Comparison of ENCODE assay signal across 1 cellular context in the genomic region with DNA sequence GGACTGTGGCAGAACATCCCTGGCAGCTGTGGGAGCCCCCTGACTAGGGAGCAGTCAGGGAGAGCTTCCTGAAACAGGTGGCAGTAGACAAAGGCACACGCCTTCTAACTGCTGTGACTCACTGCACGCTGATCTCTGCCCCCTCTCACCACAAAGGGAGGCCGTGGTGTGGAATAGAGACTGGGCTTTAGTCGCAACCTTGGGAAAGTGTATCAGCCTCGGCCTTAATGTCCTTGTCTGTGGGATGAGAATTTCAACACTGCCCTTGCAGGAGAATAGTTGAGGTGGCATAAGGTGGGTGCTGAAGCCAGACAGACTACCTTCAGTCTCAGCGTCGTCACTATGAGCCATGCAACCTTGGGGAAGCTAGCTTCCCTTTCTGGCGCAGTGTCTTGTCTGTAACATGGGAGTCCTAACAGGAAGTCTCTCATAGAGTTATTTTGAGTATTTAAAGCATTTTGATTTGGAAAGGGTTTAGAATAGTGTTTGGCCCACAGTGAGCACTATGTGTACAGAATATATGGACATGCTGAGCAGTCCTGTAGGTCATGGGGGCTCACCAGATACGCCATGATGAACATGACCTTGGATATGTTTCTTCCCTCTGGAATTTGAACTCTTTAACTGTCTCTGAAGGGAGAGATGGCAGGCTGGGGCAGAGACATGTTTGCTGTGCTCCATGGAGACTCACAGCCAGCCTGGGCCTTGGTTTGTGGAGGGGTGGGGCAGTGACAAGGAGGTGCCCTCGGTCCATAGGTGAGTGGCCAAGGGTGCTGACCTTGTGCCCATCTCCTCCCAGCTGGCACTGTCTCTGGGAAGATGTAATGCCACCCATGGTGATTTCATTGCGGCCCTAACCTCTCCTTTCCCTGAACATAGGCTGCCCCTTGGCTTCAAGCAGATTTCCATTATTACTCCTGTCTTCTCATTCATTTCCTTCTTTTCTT.
TF ChIP-seq lines count a peak whose summit lies in the region.

No MANE protein-coding gene starts in this region.

TF ChIP-seq in HepG2, 621 proteins besides CTCF, POLR2A, EP300 and RAD21 (continued from another document and continues in another):
- TF ChIP-seq, protein P1, sequence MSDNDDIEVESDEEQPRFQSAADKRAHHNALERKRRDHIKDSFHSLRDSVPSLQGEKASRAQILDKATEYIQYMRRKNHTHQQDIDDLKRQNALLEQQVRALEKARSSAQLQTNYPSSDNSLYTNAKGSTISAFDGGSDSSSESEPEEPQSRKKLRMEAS (IDR thresholded peaks at IDR 0.05) = peak; percentile 48
- TF ChIP-seq, protein P2, sequence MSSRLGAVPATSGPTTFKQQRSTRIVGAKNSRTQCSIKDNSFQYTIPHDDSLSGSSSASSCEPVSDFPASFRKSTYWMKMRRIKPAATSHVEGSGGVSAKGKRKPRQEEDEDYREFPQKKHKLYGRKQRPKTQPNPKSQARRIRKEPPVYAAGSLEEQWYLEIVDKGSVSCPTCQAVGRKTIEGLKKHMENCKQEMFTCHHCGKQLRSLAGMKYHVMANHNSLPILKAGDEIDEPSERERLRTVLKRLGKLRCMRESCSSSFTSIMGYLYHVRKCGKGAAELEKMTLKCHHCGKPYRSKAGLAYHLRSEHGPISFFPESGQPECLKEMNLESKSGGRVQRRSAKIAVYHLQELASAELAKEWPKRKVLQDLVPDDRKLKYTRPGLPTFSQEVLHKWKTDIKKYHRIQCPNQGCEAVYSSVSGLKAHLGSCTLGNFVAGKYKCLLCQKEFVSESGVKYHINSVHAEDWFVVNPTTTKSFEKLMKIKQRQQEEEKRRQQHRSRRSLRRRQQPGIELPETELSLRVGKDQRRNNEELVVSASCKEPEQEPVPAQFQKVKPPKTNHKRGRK (CRISPR knock-in tag; IDR thresholded peaks at IDR 0.05) = no peak
- TF ChIP-seq, protein P3, sequence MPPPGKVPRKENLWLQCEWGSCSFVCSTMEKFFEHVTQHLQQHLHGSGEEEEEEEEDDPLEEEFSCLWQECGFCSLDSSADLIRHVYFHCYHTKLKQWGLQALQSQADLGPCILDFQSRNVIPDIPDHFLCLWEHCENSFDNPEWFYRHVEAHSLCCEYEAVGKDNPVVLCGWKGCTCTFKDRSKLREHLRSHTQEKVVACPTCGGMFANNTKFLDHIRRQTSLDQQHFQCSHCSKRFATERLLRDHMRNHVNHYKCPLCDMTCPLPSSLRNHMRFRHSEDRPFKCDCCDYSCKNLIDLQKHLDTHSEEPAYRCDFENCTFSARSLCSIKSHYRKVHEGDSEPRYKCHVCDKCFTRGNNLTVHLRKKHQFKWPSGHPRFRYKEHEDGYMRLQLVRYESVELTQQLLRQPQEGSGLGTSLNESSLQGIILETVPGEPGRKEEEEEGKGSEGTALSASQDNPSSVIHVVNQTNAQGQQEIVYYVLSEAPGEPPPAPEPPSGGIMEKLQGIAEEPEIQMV (CRISPR knock-in tag; IDR thresholded peaks at IDR 0.05; ENCODE audit: low read depth) = no peak
- no peak for TF ChIP-seq GATA4 (IDR thresholded peaks at IDR 0.05; ENCODE audit: borderline replicate concordance, low read depth)
- no peak for TF ChIP-seq ZNF337 (CRISPR knock-in tag; IDR thresholded peaks at IDR 0.05; ENCODE audit: borderline replicate concordance, low read depth)
- TF ChIP-seq, protein P4, sequence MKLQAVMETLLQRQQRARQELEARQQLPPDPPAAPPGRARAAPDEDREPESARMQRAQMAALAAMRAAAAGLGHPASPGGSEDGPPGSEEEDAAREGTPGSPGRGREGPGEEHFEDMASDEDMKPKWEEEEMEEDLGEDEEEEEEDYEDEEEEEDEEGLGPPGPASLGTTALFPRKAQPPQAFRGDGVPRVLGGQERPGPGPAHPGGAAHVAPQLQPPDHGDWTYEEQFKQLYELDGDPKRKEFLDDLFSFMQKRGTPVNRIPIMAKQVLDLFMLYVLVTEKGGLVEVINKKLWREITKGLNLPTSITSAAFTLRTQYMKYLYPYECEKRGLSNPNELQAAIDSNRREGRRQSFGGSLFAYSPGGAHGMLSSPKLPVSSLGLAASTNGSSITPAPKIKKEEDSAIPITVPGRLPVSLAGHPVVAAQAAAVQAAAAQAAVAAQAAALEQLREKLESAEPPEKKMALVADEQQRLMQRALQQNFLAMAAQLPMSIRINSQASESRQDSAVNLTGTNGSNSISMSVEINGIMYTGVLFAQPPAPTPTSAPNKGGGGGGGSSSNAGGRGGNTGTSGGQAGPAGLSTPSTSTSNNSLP (IDR thresholded peaks at IDR 0.05; ENCODE audit: low read depth, low read length) = no peak
- TF ChIP-seq RBFOX2 (IDR thresholded peaks at IDR 0.05; ENCODE audit: low read depth, low read length) = no peak
- TF ChIP-seq ZFP90 (CRISPR knock-in tag; IDR thresholded peaks at IDR 0.05; ENCODE audit: borderline replicate concordance) = no peak
- no peak for TF ChIP-seq SAFB2 (CRISPR knock-in tag; IDR thresholded peaks at IDR 0.05; ENCODE audit: borderline replicate concordance, low read depth)
- TF ChIP-seq, protein P5, sequence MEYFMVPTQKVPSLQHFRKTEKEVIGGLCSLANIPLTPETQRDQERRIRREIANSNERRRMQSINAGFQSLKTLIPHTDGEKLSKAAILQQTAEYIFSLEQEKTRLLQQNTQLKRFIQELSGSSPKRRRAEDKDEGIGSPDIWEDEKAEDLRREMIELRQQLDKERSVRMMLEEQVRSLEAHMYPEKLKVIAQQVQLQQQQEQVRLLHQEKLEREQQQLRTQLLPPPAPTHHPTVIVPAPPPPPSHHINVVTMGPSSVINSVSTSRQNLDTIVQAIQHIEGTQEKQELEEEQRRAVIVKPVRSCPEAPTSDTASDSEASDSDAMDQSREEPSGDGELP (IDR thresholded peaks at IDR 0.05; ENCODE audit: borderline replicate concordance, low read depth) = peak; percentile 16; the same call in 1 of the 2 replicates
- no peak for TF ChIP-seq POLR2AphosphoS2 (IDR thresholded peaks at IDR 0.05; ENCODE audit: low read depth, low read length)
- no peak for TF ChIP-seq PHB2 (IDR thresholded peaks at IDR 0.05; ENCODE audit: partially characterized antibody)
- TF ChIP-seq ZFP36L1 (CRISPR knock-in tag; IDR thresholded peaks at IDR 0.05) = no peak
- no peak for TF ChIP-seq HES4 (CRISPR knock-in tag; IDR thresholded peaks at IDR 0.05; ENCODE audit: borderline replicate concordance)
- no peak for TF ChIP-seq ZNF879 (CRISPR knock-in tag; IDR thresholded peaks at IDR 0.05)
- no peak for TF ChIP-seq PAF1 (CRISPR knock-in tag; IDR thresholded peaks at IDR 0.05)
- TF ChIP-seq ZMAT3 (CRISPR knock-in tag; conservative IDR thresholded peaks at IDR 0.05) = no peak
- TF ChIP-seq MZF1 (CRISPR knock-in tag; IDR thresholded peaks at IDR 0.05; ENCODE audit: borderline replicate concordance) = no peak
- TF ChIP-seq RXRA (CRISPR knock-in tag; IDR thresholded peaks at IDR 0.05) = no peak
- peak; percentile 14; the same call in 1 of the 2 replicates for TF ChIP-seq HNF4G (IDR thresholded peaks at IDR 0.05; ENCODE audit: borderline replicate concordance, low read depth, low read length)
- TF ChIP-seq HNF4G (CRISPR knock-in tag; IDR thresholded peaks at IDR 0.05; ENCODE audit: borderline replicate concordance, low read depth) = no peak
- peak; percentile 86 for TF ChIP-seq SKI (IDR thresholded peaks at IDR 0.05; ENCODE audit: partially characterized antibody)
- TF ChIP-seq, protein P6, sequence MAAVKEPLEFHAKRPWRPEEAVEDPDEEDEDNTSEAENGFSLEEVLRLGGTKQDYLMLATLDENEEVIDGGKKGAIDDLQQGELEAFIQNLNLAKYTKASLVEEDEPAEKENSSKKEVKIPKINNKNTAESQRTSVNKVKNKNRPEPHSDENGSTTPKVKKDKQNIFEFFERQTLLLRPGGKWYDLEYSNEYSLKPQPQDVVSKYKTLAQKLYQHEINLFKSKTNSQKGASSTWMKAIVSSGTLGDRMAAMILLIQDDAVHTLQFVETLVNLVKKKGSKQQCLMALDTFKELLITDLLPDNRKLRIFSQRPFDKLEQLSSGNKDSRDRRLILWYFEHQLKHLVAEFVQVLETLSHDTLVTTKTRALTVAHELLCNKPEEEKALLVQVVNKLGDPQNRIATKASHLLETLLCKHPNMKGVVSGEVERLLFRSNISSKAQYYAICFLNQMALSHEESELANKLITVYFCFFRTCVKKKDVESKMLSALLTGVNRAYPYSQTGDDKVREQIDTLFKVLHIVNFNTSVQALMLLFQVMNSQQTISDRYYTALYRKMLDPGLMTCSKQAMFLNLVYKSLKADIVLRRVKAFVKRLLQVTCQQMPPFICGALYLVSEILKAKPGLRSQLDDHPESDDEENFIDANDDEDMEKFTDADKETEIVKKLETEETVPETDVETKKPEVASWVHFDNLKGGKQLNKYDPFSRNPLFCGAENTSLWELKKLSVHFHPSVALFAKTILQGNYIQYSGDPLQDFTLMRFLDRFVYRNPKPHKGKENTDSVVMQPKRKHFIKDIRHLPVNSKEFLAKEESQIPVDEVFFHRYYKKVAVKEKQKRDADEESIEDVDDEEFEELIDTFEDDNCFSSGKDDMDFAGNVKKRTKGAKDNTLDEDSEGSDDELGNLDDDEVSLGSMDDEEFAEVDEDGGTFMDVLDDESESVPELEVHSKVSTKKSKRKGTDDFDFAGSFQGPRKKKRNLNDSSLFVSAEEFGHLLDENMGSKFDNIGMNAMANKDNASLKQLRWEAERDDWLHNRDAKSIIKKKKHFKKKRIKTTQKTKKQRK (IDR thresholded peaks at IDR 0.05; ENCODE audit: low read length) = no peak
- TF ChIP-seq HOXA5 (CRISPR knock-in tag; IDR thresholded peaks at IDR 0.05) = no peak
- no peak for TF ChIP-seq ZNF382 (CRISPR knock-in tag; IDR thresholded peaks at IDR 0.05; ENCODE audit: borderline replicate concordance)
- TF ChIP-seq, protein P7, sequence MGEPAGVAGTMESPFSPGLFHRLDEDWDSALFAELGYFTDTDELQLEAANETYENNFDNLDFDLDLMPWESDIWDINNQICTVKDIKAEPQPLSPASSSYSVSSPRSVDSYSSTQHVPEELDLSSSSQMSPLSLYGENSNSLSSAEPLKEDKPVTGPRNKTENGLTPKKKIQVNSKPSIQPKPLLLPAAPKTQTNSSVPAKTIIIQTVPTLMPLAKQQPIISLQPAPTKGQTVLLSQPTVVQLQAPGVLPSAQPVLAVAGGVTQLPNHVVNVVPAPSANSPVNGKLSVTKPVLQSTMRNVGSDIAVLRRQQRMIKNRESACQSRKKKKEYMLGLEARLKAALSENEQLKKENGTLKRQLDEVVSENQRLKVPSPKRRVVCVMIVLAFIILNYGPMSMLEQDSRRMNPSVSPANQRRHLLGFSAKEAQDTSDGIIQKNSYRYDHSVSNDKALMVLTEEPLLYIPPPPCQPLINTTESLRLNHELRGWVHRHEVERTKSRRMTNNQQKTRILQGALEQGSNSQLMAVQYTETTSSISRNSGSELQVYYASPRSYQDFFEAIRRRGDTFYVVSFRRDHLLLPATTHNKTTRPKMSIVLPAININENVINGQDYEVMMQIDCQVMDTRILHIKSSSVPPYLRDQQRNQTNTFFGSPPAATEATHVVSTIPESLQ (CRISPR knock-in tag; conservative IDR thresholded peaks at IDR 0.05) = no peak
- TF ChIP-seq ZFAT (CRISPR knock-in tag; conservative IDR thresholded peaks at IDR 0.05) = no peak
- no peak for TF ChIP-seq HNRNPK (IDR thresholded peaks at IDR 0.05; ENCODE audit: low read depth, low read length, poor library complexity, severe bottlenecking)
- peak; percentile 35; the same call in 1 of the 2 replicates for TF ChIP-seq DPF2 (CRISPR knock-in tag; IDR thresholded peaks at IDR 0.05; ENCODE audit: borderline replicate concordance, low read depth)
- TF ChIP-seq RBM22 (optimal IDR thresholded peaks at IDR 0.05; ENCODE audit: low read length) = no peak
- TF ChIP-seq PITX1 (CRISPR knock-in tag; IDR thresholded peaks at IDR 0.05) = no peak
- TF ChIP-seq MIER2 (CRISPR knock-in tag; IDR thresholded peaks at IDR 0.05) = no peak
- no peak for TF ChIP-seq FOXM1 (CRISPR knock-in tag; IDR thresholded peaks at IDR 0.05)
- TF ChIP-seq, protein P8, sequence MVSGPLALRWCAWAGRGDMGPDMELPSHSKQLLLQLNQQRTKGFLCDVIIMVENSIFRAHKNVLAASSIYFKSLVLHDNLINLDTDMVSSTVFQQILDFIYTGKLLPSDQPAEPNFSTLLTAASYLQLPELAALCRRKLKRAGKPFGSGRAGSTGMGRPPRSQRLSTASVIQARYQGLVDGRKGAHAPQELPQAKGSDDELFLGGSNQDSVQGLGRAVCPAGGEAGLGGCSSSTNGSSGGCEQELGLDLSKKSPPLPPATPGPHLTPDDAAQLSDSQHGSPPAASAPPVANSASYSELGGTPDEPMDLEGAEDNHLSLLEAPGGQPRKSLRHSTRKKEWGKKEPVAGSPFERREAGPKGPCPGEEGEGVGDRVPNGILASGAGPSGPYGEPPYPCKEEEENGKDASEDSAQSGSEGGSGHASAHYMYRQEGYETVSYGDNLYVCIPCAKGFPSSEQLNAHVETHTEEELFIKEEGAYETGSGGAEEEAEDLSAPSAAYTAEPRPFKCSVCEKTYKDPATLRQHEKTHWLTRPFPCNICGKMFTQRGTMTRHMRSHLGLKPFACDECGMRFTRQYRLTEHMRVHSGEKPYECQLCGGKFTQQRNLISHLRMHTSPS (CRISPR knock-in tag; IDR thresholded peaks at IDR 0.05; ENCODE audit: low read depth) = peak; percentile 59; the same call in 1 of the 2 replicates
